In the genomic region with DNA sequence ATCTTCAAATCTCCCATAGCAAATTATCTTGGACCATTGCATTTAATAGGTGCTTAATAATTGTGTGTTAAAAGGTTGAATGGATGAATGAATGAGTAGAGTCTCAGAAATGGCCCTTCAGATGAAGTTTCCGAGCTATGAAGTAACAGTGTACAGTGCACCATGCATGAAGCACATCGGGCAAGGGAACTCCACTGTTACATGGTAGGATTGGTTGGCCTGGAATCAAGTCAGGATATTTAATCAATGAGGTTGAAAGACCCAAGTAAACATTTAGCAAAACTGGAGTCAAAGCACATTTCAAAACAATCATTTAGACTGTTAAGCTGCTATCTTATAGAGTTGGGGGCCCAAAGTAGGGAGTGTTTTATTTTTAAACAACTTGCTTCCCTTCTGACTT, we compare ENCODE assay signal across 23 cellular contexts.
"Had no signal": no experiment of that assay in that cellular context is flagged by ENCODE, and none has a peak within 500 bp of the region (broad histone marks: within the 10 kb centered on the region; RNA-seq: fewer than 3 reads in every experiment).

No MANE protein-coding gene starts in this region.

- H3K4me3 Mint-ChIP-seq: T-cell had no signal

- ATAC-seq: PC-3, T-cell had no signal

- H3K36me3 ChIP-seq: MG63 had no signal

- H3K36me3 Mint-ChIP-seq: T-cell had no signal

- H3K9ac ChIP-seq: SK-N-SH had no signal

- H3K4me1 Mint-ChIP-seq: T-cell had no signal

- H3K4me3 ChIP-seq: MG63 had no signal

- H3K9me3 ChIP-seq: MG63, SK-N-SH had no signal

- H3K9me3 Mint-ChIP-seq: T-cell had no signal

- DNase-seq: IMR-90, Karpas-422, KG1, MG63, NCI-H1092, NCI-H1436, NCI-H187, NCI-H2029, NCI-H2081 treated with DMSO at 0.1 percent for 48 hours, NCI-H2171, NCI-H226, NCI-H446, NCI-H510A, NCI-H524 treated with DMSO at 0.1 percent for 48 hours, NCI-H69, NCI-H774, PC-3, SHP77, SK-N-SH, SW 1271, T-cell had no signal

- H3K27ac Mint-ChIP-seq: T-cell had no signal

- H3K27ac ChIP-seq: HL-60, RWPE1 had no signal

- H3K4me2 ChIP-seq: SK-N-SH had no signal
